Comparison of ENCODE assay signal across 1 cellular context in genomic region chr7:4610768-4611467, GRCh38.
A peak's percentile ranks its signal among the peaks of the same experiment; 100 is the strongest.
TF ChIP-seq lines count a peak whose summit lies in the region.

No MANE protein-coding gene starts in this region.

TF ChIP-seq in K562, 482 proteins besides CTCF, POLR2A, EP300 and RAD21 (continued from another document and continues in another):
- TF ChIP-seq ZNF609 (CRISPR knock-in tag; IDR thresholded peaks at IDR 0.05; ENCODE audit: borderline replicate concordance) (no peak), JUND (IDR thresholded peaks at IDR 0.05; ENCODE audit: borderline replicate concordance, low read depth, low read length) (0 out of 2 replicates have a peak, but pooled peaks have one; percentile 38), JUND (tag; IDR thresholded peaks at IDR 0.05; ENCODE audit: borderline replicate concordance, low read depth, low read length) (no peak), ZNF512 (tag; IDR thresholded peaks at IDR 0.05) (peak; percentile 80), ATF2 (CRISPR knock-in tag; IDR thresholded peaks at IDR 0.05) (no peak), ZNF699 (CRISPR knock-in tag; IDR thresholded peaks at IDR 0.05; ENCODE audit: insufficient replicate concordance) (no peak), CUX1 (CRISPR knock-in tag; IDR thresholded peaks at IDR 0.05) (no peak), KHSRP (IDR thresholded peaks at IDR 0.05) (no peak), ZNF76 (CRISPR knock-in tag; IDR thresholded peaks at IDR 0.05; ENCODE audit: borderline replicate concordance) (no peak), FUS (optimal IDR thresholded peaks at IDR 0.05; ENCODE audit: low read depth, low read length) (no peak), GATA2 (CRISPR knock-in tag; IDR thresholded peaks at IDR 0.05) (no peak), MYBL2 (IDR thresholded peaks at IDR 0.05; ENCODE audit: low read depth) (no peak), MYBL2 (CRISPR knock-in tag; IDR thresholded peaks at IDR 0.05; ENCODE audit: borderline replicate concordance) (no peak), ZNF277 (CRISPR knock-in tag; IDR thresholded peaks at IDR 0.05; ENCODE audit: borderline replicate concordance) (no peak), LCOR (CRISPR knock-in tag; IDR thresholded peaks at IDR 0.05) (no peak), MYC (IDR thresholded peaks at IDR 0.05; ENCODE audit: low read depth, low read length) (no peak), MYC (CRISPR knock-in tag; IDR thresholded peaks at IDR 0.05; ENCODE audit: borderline replicate concordance, low read depth) (no peak), POLR2G (IDR thresholded peaks at IDR 0.05; ENCODE audit: low read depth, low read length) (no peak), ETV5 (CRISPR knock-in tag; IDR thresholded peaks at IDR 0.05; ENCODE audit: low read depth) (no peak), FOXP4 (CRISPR knock-in tag; IDR thresholded peaks at IDR 0.05; ENCODE audit: borderline replicate concordance) (no peak), NFE2L1 (tag; IDR thresholded peaks at IDR 0.05; ENCODE audit: borderline replicate concordance, low read depth) (no peak), MIER1 (IDR thresholded peaks at IDR 0.05; ENCODE audit: low read depth) (no peak), RBM25 (IDR thresholded peaks at IDR 0.05; ENCODE audit: low read depth, low read length, severe bottlenecking) (peak; percentile 12), ZNF140 (CRISPR knock-in tag; IDR thresholded peaks at IDR 0.05) (no peak), HOMEZ (CRISPR knock-in tag; IDR thresholded peaks at IDR 0.05) (no peak), ZKSCAN8 (CRISPR knock-in tag; IDR thresholded peaks at IDR 0.05) (no peak), SMC3 (conservative IDR thresholded peaks at IDR 0.05; ENCODE audit: insufficient read depth, low read depth, low read length) (peak; percentile 93), BRF2 (IDR thresholded peaks at IDR 0.05; ENCODE audit: borderline replicate concordance, insufficient read depth, insufficient read length) (no peak), ZNF274 (IDR thresholded peaks at IDR 0.05; ENCODE audit: borderline replicate concordance, low read depth, low read length) (no peak), MCM2 (IDR thresholded peaks at IDR 0.05; ENCODE audit: low read depth) (no peak), HINFP (tag; conservative IDR thresholded peaks at IDR 0.05; ENCODE audit: low read depth) (no peak), MXI1 (IDR thresholded peaks at IDR 0.05; ENCODE audit: low read depth, low read length) (no peak), HOXB6 (CRISPR knock-in tag; IDR thresholded peaks at IDR 0.05; ENCODE audit: borderline replicate concordance) (no peak), ZNF639 (CRISPR knock-in tag; conservative IDR thresholded peaks at IDR 0.05 in 1 of 2, IDR thresholded peaks at IDR 0.05 in 1 of 2) (no peak), BDP1 (IDR thresholded peaks at IDR 0.05; ENCODE audit: insufficient read depth, insufficient read length) (no peak), EGR1 (conservative IDR thresholded peaks at IDR 0.05) (no peak), MTA1 (IDR thresholded peaks at IDR 0.05; ENCODE audit: borderline replicate concordance) (no peak)
